12 cellular contexts compared by ENCODE assay signal in the genomic region with DNA sequence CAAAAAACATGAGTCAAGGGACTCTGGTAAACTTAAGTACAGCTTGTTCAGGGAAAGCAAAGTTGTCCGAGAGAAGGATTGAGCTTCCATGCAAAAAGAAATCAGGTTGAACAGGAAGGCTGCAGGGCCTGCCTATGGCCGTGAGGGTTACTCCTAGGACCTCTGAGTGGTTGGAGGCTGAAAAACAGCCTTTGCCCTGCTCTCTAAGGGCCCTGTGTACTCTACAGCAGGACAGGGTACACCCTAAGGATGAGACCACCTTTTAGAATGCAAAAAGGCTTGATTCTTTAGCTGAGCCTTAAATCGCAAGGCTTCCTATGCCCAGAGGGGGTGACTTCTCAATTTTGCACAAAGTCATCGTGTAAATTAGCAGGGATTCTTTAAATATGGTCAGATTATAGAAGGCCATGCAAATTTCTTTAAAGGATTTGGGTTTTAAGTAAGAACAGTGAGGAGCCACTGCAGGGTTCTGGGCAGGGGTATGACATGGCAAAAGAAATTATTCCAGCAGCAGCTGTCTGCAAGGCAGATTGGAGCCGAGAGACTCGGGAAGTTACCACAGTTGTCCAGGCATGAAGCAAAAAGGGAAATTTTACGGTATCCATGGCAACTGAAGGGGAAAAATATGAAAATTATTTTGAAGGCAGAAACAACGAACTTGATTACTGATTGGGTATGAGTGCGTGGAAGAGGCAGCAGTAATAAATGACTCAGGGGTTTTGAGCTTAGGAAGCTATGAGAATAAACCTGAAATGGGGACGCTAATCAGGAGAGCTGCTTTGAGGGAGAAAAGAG.
A peak's percentile ranks its signal among the peaks of the same experiment; 100 is the strongest.
DNase-seq lines count a peak whose midpoint lies in the region; ATAC-seq and TF ChIP-seq lines count a peak whose summit lies in the region.
"Had no signal": no experiment of that assay in that cellular context is flagged by ENCODE, and none has a peak within 500 bp of the region (broad histone marks: within the 10 kb centered on the region; RNA-seq: fewer than 3 reads in every experiment).

No MANE protein-coding gene starts in this region.

- H3K4me1 ChIP-seq in adipocyte (ENCODE audit: control insufficient read depth, insufficient read depth, low read length) = peaks cover 46% of the 10 kb centered on the region
- H3K4me1 ChIP-seq in left lung = peaks cover 3 to 20% of the 10 kb centered on the region in 2 donors
- H3K4me1 ChIP-seq in Caco-2 = peaks cover 4% of the 10 kb centered on the region

- peak overlapping the region in 1 of 2 donors; percentile 33 for H3K27ac ChIP-seq in left lung

- H3K27me3 ChIP-seq in adipocyte (replicated peaks; ENCODE audit: control insufficient read depth, insufficient read depth, low read length) (no peaks in the 10 kb centered on the region), left lung (no peaks in the 10 kb centered on the region), Caco-2 (replicated peaks; ENCODE audit: control insufficient read depth, insufficient read depth, low read length) (no peaks in the 10 kb centered on the region)
- H3K27me3 ChIP-seq: esophagus squamous epithelium had no signal

- no TSS peak for BruUV-seq in Caco-2 (replicated peaks; lab: Mats Ljungman, UMichigan)

- peak; percentile 35 for ATAC-seq in left lung
- ATAC-seq in GM21576 (IDR thresholded peaks at IDR 0.05; ENCODE audit: unreplicated experiment) = no peak

- TF ChIP-seq CTCF in AG10803 (conservative IDR thresholded peaks at IDR 0.05; ENCODE audit: low read length) (no peak), left lung (IDR thresholded peaks at IDR 0.05) (no peak), Caco-2 (IDR thresholded peaks at IDR 0.05; ENCODE audit: insufficient read depth in 1 of 2, low read depth in 1 of 2, low read length in 1 of 2, severe bottlenecking in 1 of 2, unreplicated experiment in 1 of 2) (no peak)

- H3K36me3 Mint-ChIP-seq in Caco-2 (ENCODE audit: insufficient read depth, unreplicated experiment) = no peaks in the 10 kb centered on the region

- POLR2A ChIA-PET in Caco-2 (lab: Charles Lee) = no interaction called here

- H3K9me3 Mint-ChIP-seq in Caco-2 (ENCODE audit: unreplicated experiment) = no peaks in the 10 kb centered on the region

- no peaks in the 10 kb centered on the region for H3K36me3 ChIP-seq in adipocyte (ENCODE audit: control insufficient read depth, insufficient read depth, low read length, severe bottlenecking)
- no peaks in the 10 kb centered on the region for H3K36me3 ChIP-seq in left lung
- H3K36me3 ChIP-seq in Caco-2 (ENCODE audit: control insufficient read depth, insufficient read depth, low read length) = no peaks in the 10 kb centered on the region
- H3K36me3 ChIP-seq: esophagus squamous epithelium had no signal

- in situ Hi-C loops in G401 (cut with HindIII; ENCODE audit: low sequenced_read_pairs) = no loop called here

- H3K9ac ChIP-seq in adipocyte (ENCODE audit: low read length) = peak overlapping the region; percentile 73

- H3K27ac Mint-ChIP-seq in Caco-2 (ENCODE audit: unreplicated experiment) = no peak overlapping the region

- H3K9me3 ChIP-seq in adipocyte (ENCODE audit: control insufficient read depth, low read length) (no peaks in the 10 kb centered on the region), left lung (no peaks in the 10 kb centered on the region), Caco-2 (peaks cover 6% of the 10 kb centered on the region; the same call in 1 of the 2 replicates)
- H3K9me3 ChIP-seq: esophagus squamous epithelium had no signal

- DNase-seq in AG10803 (ENCODE audit: low read depth) = peak; percentile 34
- peak; percentile 1 for DNase-seq in G401 (ENCODE audit: low spot score)
- no peak for DNase-seq in adipocyte (ENCODE audit: low read depth)
- DNase-seq in left lung = no peak
- DNase-seq in Caco-2 = no peak
- DNase-seq in activated CD8-positive, alpha-beta memory T cell treated with anti-CD3 and anti-CD28 coated beads, Interleukin-2, amount 50 U/mL, for 4 hours = no peak
- DNase-seq in iPS-NIHi11 (ENCODE audit: low spot score) = no peak
- DNase-seq: esophagus squamous epithelium; H7; NCI-H1694; stimulated activated CD8-positive, alpha-beta memory T cell treated with anti-CD3 and anti-CD28 coated beads, Interleukin-4, amount 100 ng/mL, for 48 hours had no signal

- no peaks in the 10 kb centered on the region for H3K27me3 Mint-ChIP-seq in Caco-2 (ENCODE audit: insufficient read depth, unreplicated experiment)

- H3K4me3 Mint-ChIP-seq in Caco-2 (ENCODE audit: unreplicated experiment) = no peak overlapping the region

- H3K4me3 ChIP-seq in AG10803 (ENCODE audit: low read length) = no peak overlapping the region
- no peak overlapping the region for H3K4me3 ChIP-seq in adipocyte (ENCODE audit: low read length)
- H3K4me3 ChIP-seq in left lung = no peak overlapping the region
- no peak overlapping the region for H3K4me3 ChIP-seq in Caco-2 (ENCODE audit: low read depth, low read length)
- H3K4me3 ChIP-seq: esophagus squamous epithelium had no signal

- CTCF ChIA-PET in Caco-2 (lab: Charles Lee) = no interaction called here

- intact Hi-C loops in left lung (cut with DNase I) (no loop called here), Caco-2 (cut with micrococcal nuclease; ENCODE audit: unreplicated experiment) (no loop called here)

- H3K4me1 Mint-ChIP-seq in Caco-2 (ENCODE audit: low read depth, unreplicated experiment) = no peaks in the 10 kb centered on the region

Comparison
In these comparisons a context has a peak if more than half of its experiments do, and no peak if none do; other contexts are left out.
1. DNase-seq: peak in AG10803 (single experiment) and G401 (single experiment); none in adipocyte (single experiment), left lung (0 of 2), Caco-2 (0 of 2), activated CD8-positive, alpha-beta memory T cell treated with anti-CD3 and anti-CD28 coated beads, Interleukin-2, amount 50 U/mL, for 4 hours (single experiment) and iPS-NIHi11 (single experiment).